29 cellular contexts compared by ENCODE assay signal in the genomic region with DNA sequence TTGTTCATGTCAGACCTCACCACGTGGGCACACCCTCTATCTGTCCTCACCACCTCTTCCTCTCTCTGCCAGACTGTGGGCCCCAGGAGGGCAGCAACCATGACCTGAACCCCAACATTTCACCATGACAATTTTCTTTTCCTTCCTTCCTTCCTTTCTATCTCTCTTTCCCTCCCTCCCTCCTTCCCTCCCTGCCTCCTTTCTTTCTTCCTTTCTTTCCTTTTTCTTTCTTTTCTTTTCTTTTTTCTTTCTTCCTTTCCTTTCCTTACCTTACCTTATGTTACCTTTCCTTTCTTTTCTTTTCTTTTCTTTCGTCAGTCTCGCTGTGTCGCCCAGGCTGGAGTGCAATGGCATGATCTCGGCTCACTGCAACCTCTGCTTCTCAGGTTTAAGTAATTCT. TPM values are rescaled to one million over a fixed set of nuclear protein-coding genes. Genes with fewer than 3 reads are reported as not detected.
"Had no signal": no experiment of that assay in that cellular context is flagged by ENCODE, and none has a peak within 500 bp of the region (broad histone marks: within the 10 kb centered on the region; RNA-seq: fewer than 3 reads in every experiment).

No MANE protein-coding gene starts in this region.

- H3K27me3 ChIP-seq: adrenal gland, ascending aorta, brain microvascular endothelial cell, dorsolateral prefrontal cortex, gastrocnemius medialis, right lobe of liver, testis, uterus had no signal

- H3K36me3 Mint-ChIP-seq: activated naive CD8-positive, alpha-beta T cell; T-cell had no signal

- H3K27me3 Mint-ChIP-seq: activated naive CD8-positive, alpha-beta T cell; central memory CD8-positive, alpha-beta T cell; effector memory CD8-positive, alpha-beta T cell; T-cell had no signal

- H3K27ac ChIP-seq: adrenal gland, ascending aorta, brain microvascular endothelial cell, dorsolateral prefrontal cortex, gastrocnemius medialis, left ventricle myocardium inferior, right lobe of liver, skin epidermis, testis, uterus had no signal

- H3K4me1 ChIP-seq: adrenal gland, ascending aorta, gastrocnemius medialis, left ventricle myocardium inferior, right lobe of liver, testis, uterus had no signal

- H3K36me3 ChIP-seq: adrenal gland, ascending aorta, brain microvascular endothelial cell, gastrocnemius medialis, left ventricle myocardium inferior, right lobe of liver, uterus had no signal

- ATAC-seq: effector memory CD8-positive, alpha-beta T cell; esophagus mucosa; gastrocnemius medialis; right lobe of liver; T-cell had no signal

- H3K4me3 ChIP-seq: adrenal gland, ascending aorta, dorsolateral prefrontal cortex, gastrocnemius medialis, left ventricle myocardium inferior, right lobe of liver, skin epidermis, testis, uterus had no signal

- DNase-seq: activated CD4-positive, alpha-beta memory T cell treated with anti-CD3 and anti-CD28 coated beads, Interleukin-2, amount 10 ng/mL, durations not matched to agents 7 days and 5 days; activated CD4-positive, alpha-beta T cell treated with anti-CD3 and anti-CD28 coated beads for 4 hours; activated CD4-positive, CD25-positive, alpha-beta regulatory T cell; activated gamma-delta T cell treated with Interleukin-2 at 50 U/mL for 16 hours; activated T-cell treated with anti-CD3 and anti-CD28 coated beads for 4 hours; adrenal gland; brain microvascular endothelial cell; dorsolateral prefrontal cortex; effector memory CD8-positive, alpha-beta T cell; gastrocnemius medialis; hypothalamus; left ventricle myocardium inferior; mammary epithelial cell; midbrain; occipital lobe; right lobe of liver; stimulated activated CD4-positive, alpha-beta T cell treated with anti-CD3 and anti-CD28 coated beads, Interleukin-2, amount 100 ng/mL, for 24 hours; stimulated activated naive CD4-positive, alpha-beta T cell; T-cell; testis; trophoblast cell; uterus had no signal

- H3K27ac Mint-ChIP-seq: activated CD4-positive, alpha-beta memory T cell treated with anti-CD3 and anti-CD28 coated beads, Interleukin-2, amount 10 ng/mL, durations not matched to agents 7 days and 5 days; activated naive CD8-positive, alpha-beta T cell; effector memory CD8-positive, alpha-beta T cell; T-cell had no signal

- H3K4me3 Mint-ChIP-seq: activated CD4-positive, alpha-beta memory T cell treated with anti-CD3 and anti-CD28 coated beads, Interleukin-2, amount 10 ng/mL, durations not matched to agents 7 days and 5 days; activated naive CD8-positive, alpha-beta T cell; central memory CD8-positive, alpha-beta T cell; effector memory CD8-positive, alpha-beta T cell; T-cell had no signal

- H3K9me3 Mint-ChIP-seq: activated CD4-positive, alpha-beta memory T cell treated with anti-CD3 and anti-CD28 coated beads, Interleukin-2, amount 10 ng/mL, durations not matched to agents 7 days and 5 days; central memory CD8-positive, alpha-beta T cell; effector memory CD8-positive, alpha-beta T cell; T-cell had no signal

- H3K9me3 ChIP-seq: adrenal gland, ascending aorta, gastrocnemius medialis, left ventricle myocardium inferior, right lobe of liver, testis, uterus had no signal

RNA-seq across cellular contexts. Expression of a gene that starts 8.7 kb away (rescaled TPM):
- total RNA-seq: ascending aorta, endothelial cell of umbilical vein, gastrocnemius medialis, mammary epithelial cell, occipital lobe had no signal
- polyA plus RNA-seq: endothelial cell of umbilical vein, mammary epithelial cell, neural cell had no signal

RNA-seq across cellular contexts. Expression of a gene that starts 21.3 kb away (rescaled TPM):
- total RNA-seq: activated CD4-positive, alpha-beta memory T cell treated with anti-CD3 and anti-CD28 coated beads, Interleukin-2, amount 10 ng/mL, durations not matched to agents 7 days and 5 days; endothelial cell of umbilical vein; esophagus mucosa; mammary epithelial cell; T-cell; uterus had no signal
- polyA plus RNA-seq: endothelial cell of umbilical vein, mammary epithelial cell, neural cell had no signal

RNA-seq across cellular contexts. Expression of a gene that starts 33.7 kb away (rescaled TPM):
- total RNA-seq: activated CD4-positive, alpha-beta memory T cell treated with anti-CD3 and anti-CD28 coated beads, Interleukin-2, amount 10 ng/mL, durations not matched to agents 7 days and 5 days; ascending aorta; endothelial cell of umbilical vein; mammary epithelial cell; testis had no signal
- polyA plus RNA-seq: endothelial cell of umbilical vein, neural cell had no signal

RNA-seq across cellular contexts. Expression of a gene that starts 36.7 kb away (rescaled TPM):
- total RNA-seq: activated CD4-positive, alpha-beta memory T cell treated with anti-CD3 and anti-CD28 coated beads, Interleukin-2, amount 10 ng/mL, durations not matched to agents 7 days and 5 days; endothelial cell of umbilical vein; mammary epithelial cell had no signal
- polyA plus RNA-seq: endothelial cell of umbilical vein, mammary epithelial cell, neural cell had no signal
